8 cellular contexts compared by ENCODE assay signal in the genomic region with DNA sequence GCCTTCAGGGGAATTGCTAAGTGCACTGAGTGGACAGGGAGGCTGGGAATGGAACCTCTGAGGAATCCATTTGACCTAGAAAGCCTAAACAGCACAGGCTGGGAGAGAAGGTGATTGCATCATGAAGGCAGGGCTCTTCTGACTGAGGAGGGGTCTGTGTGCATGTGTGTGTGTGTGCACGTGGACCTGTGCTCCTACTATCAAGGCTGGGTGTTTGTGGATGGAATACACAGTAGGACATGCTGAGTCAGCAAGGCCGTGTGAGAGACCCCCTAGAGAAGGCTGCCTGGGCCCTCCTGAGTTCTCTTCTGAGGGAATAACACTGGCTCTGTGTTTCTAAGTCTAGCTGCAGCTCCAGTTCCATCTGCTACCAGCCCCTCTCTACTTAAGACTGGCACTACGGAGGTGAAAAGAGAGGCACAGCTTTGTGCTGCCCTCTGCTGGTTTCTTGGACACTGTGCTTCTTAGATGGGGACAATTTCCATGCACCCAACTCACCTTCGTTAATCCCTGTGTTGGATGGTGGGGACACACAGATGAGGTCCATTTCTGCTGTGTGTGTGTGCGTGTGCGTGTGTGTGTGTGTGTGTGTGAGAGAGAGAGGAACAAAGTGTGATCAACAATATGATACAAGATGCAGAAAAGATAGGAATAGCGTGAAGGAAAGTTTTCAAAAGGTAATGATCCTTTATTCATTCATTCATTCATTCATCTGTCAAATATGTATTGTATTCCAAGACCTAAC. TPM values are rescaled to one million over a fixed set of nuclear protein-coding genes. Genes with fewer than 3 reads are reported as not detected.
DNase-seq lines count a peak whose midpoint lies in the region; ATAC-seq, FAIRE-seq and TF ChIP-seq lines count a peak whose summit lies in the region.

No MANE protein-coding gene starts in this region.

- CTCF ChIA-PET in activated CD8-positive, alpha-beta T cell treated with anti-CD3 and anti-CD28 coated beads, Interleukin-2, amount 10 ng/mL, durations not matched to agents 7 days and 5 days (lab: Charles Lee) = interaction anchor here (0.6 to 3.5 kb wide), 34 partner anchors 9 to 430 kb away, joined by 3 to 35 read pairs (median 4); partner anchors contain the start of genes KNCN, MKNK1 and MOB3C

- peaks cover 5% of the 10 kb centered on the region for H3K4me1 Mint-ChIP-seq in activated CD8-positive, alpha-beta T cell treated with anti-CD3 and anti-CD28 coated beads, Interleukin-2, amount 10 ng/mL, durations not matched to agents 7 days and 5 days (ENCODE audit: low read depth)
- peaks cover 35% of the 10 kb centered on the region for H3K4me1 Mint-ChIP-seq in endodermal cell

- DNase-seq in CD1c-positive myeloid dendritic cell (ENCODE audit: extremely low spot score) (peak; percentile 82), HTR-8/SVneo (ENCODE audit: insufficient read length, low spot score) (peak; percentile 45), NOMO-1 (lab: John Stamatoyannopoulos, UW; ENCODE audit: unreplicated experiment in 2 of 2) (peak; percentile 67 to 71), endodermal cell (peak; percentile 87), myocyte (ENCODE audit: low read depth) (peak; percentile 83)
- DNase-seq in activated CD8-positive, alpha-beta T cell treated with anti-CD3 and anti-CD28 coated beads, Interleukin-2, amount 10 ng/mL, durations not matched to agents 7 days and 5 days = peak; percentile 84
- DNase-seq in stimulated activated CD8-positive, alpha-beta memory T cell treated with anti-CD3 and anti-CD28 coated beads, Interleukin-7, amount 100 ng/mL, for 24 hours (ENCODE audit: low read depth) = peak; percentile 13

- peaks cover 12% of the 10 kb centered on the region for H3K4me1 ChIP-seq in endodermal cell (ENCODE audit: control insufficient read depth, insufficient read depth, low read length)

- H3K27me3 ChIP-seq in endodermal cell (ENCODE audit: control insufficient read depth, insufficient read depth, low read length, poor library complexity, severe bottlenecking) = no peaks in the 10 kb centered on the region

- H3K27me3 Mint-ChIP-seq in activated CD8-positive, alpha-beta T cell treated with anti-CD3 and anti-CD28 coated beads, Interleukin-2, amount 10 ng/mL, durations not matched to agents 7 days and 5 days (ENCODE audit: low read depth) = peaks cover 23% of the 10 kb centered on the region
- H3K27me3 Mint-ChIP-seq in endodermal cell (ENCODE audit: insufficient read depth) = peaks cover 17% of the 10 kb centered on the region

- H3K9me3 ChIP-seq in endodermal cell (ENCODE audit: control insufficient read depth, low read length) = peaks cover 16% of the 10 kb centered on the region

- peak; percentile 64 for FAIRE-seq in HTR-8/SVneo (lab: Jason Lieb, UNC)

- H3K36me3 Mint-ChIP-seq in activated CD8-positive, alpha-beta T cell treated with anti-CD3 and anti-CD28 coated beads, Interleukin-2, amount 10 ng/mL, durations not matched to agents 7 days and 5 days (ENCODE audit: low read depth) = no peaks in the 10 kb centered on the region
- H3K36me3 Mint-ChIP-seq in endodermal cell (ENCODE audit: low read depth) = no peaks in the 10 kb centered on the region

- no peak overlapping the region for H3K9ac ChIP-seq in endodermal cell (ENCODE audit: extremely low read depth, low read length, poor library complexity, severe bottlenecking)

- TF ChIP-seq CTCF in endodermal cell (conservative IDR thresholded peaks at IDR 0.05) = peak; percentile 89

- no peak overlapping the region for H3K4me3 ChIP-seq in endodermal cell (ENCODE audit: low read length)

- H3K27ac ChIP-seq in endodermal cell (ENCODE audit: low read depth, low read length) = no peak overlapping the region

- H3K4me3 Mint-ChIP-seq in activated CD8-positive, alpha-beta T cell treated with anti-CD3 and anti-CD28 coated beads, Interleukin-2, amount 10 ng/mL, durations not matched to agents 7 days and 5 days = no peak overlapping the region
- no peak overlapping the region for H3K4me3 Mint-ChIP-seq in endodermal cell

- H3K27ac Mint-ChIP-seq in activated CD8-positive, alpha-beta T cell treated with anti-CD3 and anti-CD28 coated beads, Interleukin-2, amount 10 ng/mL, durations not matched to agents 7 days and 5 days = no peak overlapping the region
- no peak overlapping the region for H3K27ac Mint-ChIP-seq in endodermal cell

- POLR2A ChIA-PET in activated CD8-positive, alpha-beta T cell treated with anti-CD3 and anti-CD28 coated beads, Interleukin-2, amount 10 ng/mL, durations not matched to agents 7 days and 5 days (lab: Charles Lee) = interaction anchor here (0.6 kb wide), 1 partner anchor 277 kb away, joined by 3 read pairs; no protein-coding TSS in a partner anchor

- H3K36me3 ChIP-seq in endodermal cell (ENCODE audit: control insufficient read depth, insufficient read depth, low read length) = no peaks in the 10 kb centered on the region

- no peaks in the 10 kb centered on the region for H3K9me3 Mint-ChIP-seq in activated CD8-positive, alpha-beta T cell treated with anti-CD3 and anti-CD28 coated beads, Interleukin-2, amount 10 ng/mL, durations not matched to agents 7 days and 5 days (ENCODE audit: insufficient read depth)
- peaks cover 7% of the 10 kb centered on the region for H3K9me3 Mint-ChIP-seq in endodermal cell

- 25 to 32% methylated on average over 3 to 7 of the region's 7 CpGs for WGBS in endodermal cell (ENCODE audit: insufficient coverage in 1 of 2, insufficient read length in 1 of 2), 2 experiments

- ATAC-seq in GM19397 (IDR thresholded peaks at IDR 0.05; ENCODE audit: unreplicated experiment) = peak; percentile 79
- ATAC-seq in activated CD8-positive, alpha-beta T cell treated with anti-CD3 and anti-CD28 coated beads, Interleukin-2, amount 10 ng/mL, durations not matched to agents 7 days and 5 days = peak; percentile 98

RNA-seq across cellular contexts. Expression of gene EFCAB14, which starts 6.2 kb away (rescaled TPM):
- 10 to 100 TPM; 81.4 to 85.1 TPM for total RNA-seq in activated CD8-positive, alpha-beta T cell treated with anti-CD3 and anti-CD28 coated beads, Interleukin-2, amount 10 ng/mL, durations not matched to agents 7 days and 5 days
- total RNA-seq in endodermal cell (10 to 100 TPM; 82.7 to 83.4 TPM), myocyte (50.9 and 56.8 TPM in 2 replicates)
- 40.8 TPM for polyA plus RNA-seq in endodermal cell (2013, experiment 1 of 2)
- polyA plus RNA-seq in endodermal cell (2013, experiment 2 of 2) = 37.3 TPM
- 24.3 TPM for polyA plus RNA-seq in myocyte (2012)

RNA-seq across cellular contexts. Expression of gene TEX38, which starts 53.5 kb away (rescaled TPM):
- total RNA-seq in activated CD8-positive, alpha-beta T cell treated with anti-CD3 and anti-CD28 coated beads, Interleukin-2, amount 10 ng/mL, durations not matched to agents 7 days and 5 days = not detected
- total RNA-seq in endodermal cell (under 1 TPM in 1 of 2 donors, not detected in 1; 0.55 TPM), myocyte (not detected in 2 replicates)
- not detected for polyA plus RNA-seq in endodermal cell (2013, experiment 1 of 2)
- polyA plus RNA-seq in endodermal cell (2013, experiment 2 of 2) = 0.37 TPM
- 0.21 TPM for polyA plus RNA-seq in myocyte (2012)

RNA-seq across cellular contexts. Expression of gene ATPAF1, which starts 57.0 kb away (rescaled TPM):
- total RNA-seq in activated CD8-positive, alpha-beta T cell treated with anti-CD3 and anti-CD28 coated beads, Interleukin-2, amount 10 ng/mL, durations not matched to agents 7 days and 5 days = 10 to 100 TPM; 47.4 to 55.0 TPM
- total RNA-seq in endodermal cell = 10 to 100 TPM; 56.1 to 84.2 TPM
- polyA plus RNA-seq in endodermal cell (2013, experiment 1 of 2) = 70.7 TPM
- polyA plus RNA-seq in endodermal cell (2013, experiment 2 of 2) = 67.8 TPM
- 55.1 and 67.9 TPM in 2 replicates for total RNA-seq in myocyte
- 36.6 TPM for polyA plus RNA-seq in myocyte (2012)

Comparison
In these comparisons a context has a peak if more than half of its experiments do, and no peak if none do; other contexts are left out.
1. DNase-seq: peak in every context shown above with its lines; median percentile 87 in endodermal cell; 84 in activated CD8-positive, alpha-beta T cell treated with anti-CD3 and anti-CD28 coated beads, Interleukin-2, amount 10 ng/mL, durations not matched to agents 7 days and 5 days; 83 in myocyte; 82 in CD1c-positive myeloid dendritic cell; 69 in NOMO-1; 45 in HTR-8/SVneo; 13 in stimulated activated CD8-positive, alpha-beta memory T cell treated with anti-CD3 and anti-CD28 coated beads, Interleukin-7, amount 100 ng/mL, for 24 hours.